ENCODE assay signal across 26 cellular contexts in the genomic region with DNA sequence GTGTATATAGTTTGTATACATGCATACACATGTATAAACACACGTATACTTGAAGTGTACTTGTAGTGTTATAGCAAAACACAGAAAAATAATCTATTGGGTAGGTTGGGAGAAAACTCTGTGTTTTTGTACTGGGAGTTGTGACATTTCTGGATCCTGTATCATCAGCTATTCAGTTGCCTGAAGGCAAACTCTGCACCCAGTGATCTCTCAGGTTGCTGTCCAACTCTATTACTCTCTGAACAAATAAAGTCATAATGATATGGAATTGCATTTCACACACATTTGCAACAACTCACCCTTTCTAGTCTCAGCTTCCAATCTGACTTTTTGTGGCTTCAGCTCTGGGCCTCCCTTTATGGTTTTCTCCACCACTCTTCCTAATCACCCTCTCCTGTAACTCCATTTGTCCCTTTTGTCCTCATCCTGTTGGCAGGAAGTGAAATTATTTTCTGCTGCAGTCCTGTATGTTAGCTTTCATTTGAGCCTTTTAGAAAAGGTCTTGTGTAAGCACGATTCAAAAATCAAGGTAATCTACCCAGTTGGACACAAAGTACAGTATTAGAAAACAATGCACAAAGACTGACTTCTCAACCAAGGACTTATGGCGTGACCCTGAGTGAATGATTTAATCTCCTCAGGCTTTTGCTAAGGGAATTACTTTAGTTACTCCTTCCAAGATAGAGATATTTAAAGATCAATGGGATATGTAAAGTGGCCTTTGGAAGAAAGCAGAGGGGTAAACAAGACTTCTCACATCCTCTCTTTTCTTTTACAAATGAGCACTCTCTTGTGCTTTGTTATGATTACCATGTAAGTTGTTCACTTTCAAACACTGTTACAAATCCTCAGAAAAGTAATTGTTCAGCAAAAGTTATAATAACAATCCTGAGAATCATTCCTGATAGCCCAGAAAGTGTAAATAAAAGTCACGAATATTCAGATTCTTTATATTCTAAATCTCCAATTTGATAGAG.
A peak's percentile ranks its signal among the peaks of the same experiment; 100 is the strongest.
DNase-seq lines count a peak whose midpoint lies in the region; ATAC-seq, FAIRE-seq and TF ChIP-seq lines count a peak whose summit lies in the region.
"Had no signal": no experiment of that assay in that cellular context is flagged by ENCODE, and none has a peak within 500 bp of the region (broad histone marks: within the 10 kb centered on the region; RNA-seq: fewer than 3 reads in every experiment).

No MANE protein-coding gene starts in this region.

- H3K9me3 Mint-ChIP-seq in MCF 10A (ENCODE audit: unreplicated experiment), result no peaks in the 10 kb centered on the region
- H3K9me3 Mint-ChIP-seq: activated B cell treated with CpG ODN at 0.5 μM for 24 hours, mesothelial cell of epicardium, nephron progenitor cell had no signal

- H3K9ac ChIP-seq in mammary epithelial cell (ENCODE audit: insufficient read depth, low read length) (no peak overlapping the region), NT2/D1 (ENCODE audit: insufficient read length, low read depth) (no peak overlapping the region), kidney (ENCODE audit: low read length in 2 of 2) (no peak overlapping the region)

- WGBS in mammary epithelial cell (ENCODE audit: low coverage, missing lambda C conversion rate), result 41% methylated on average over 4 of the region's 4 CpGs

- no peaks in the 10 kb centered on the region for H3K4me1 ChIP-seq in mammary epithelial cell (ENCODE audit: insufficient read depth, low read length)
- H3K4me1 ChIP-seq in NT2/D1 (ENCODE audit: insufficient read depth, insufficient read length), result no peaks in the 10 kb centered on the region
- no peaks in the 10 kb centered on the region for H3K4me1 ChIP-seq in kidney (ENCODE audit: control insufficient read depth in 1 of 2, insufficient read depth in 1 of 2, low read depth in 1 of 2, low read length in 2 of 2)
- H3K4me1 ChIP-seq: A549, esophagus squamous epithelium, heart left ventricle, vagina had no signal

- H3K4me3 ChIP-seq in mammary epithelial cell (replicated peaks in 1 of 3; ENCODE audit: insufficient read depth in 1 of 3, low read depth in 2 of 3, low read length in 3 of 3), result no peak overlapping the region
- no peak overlapping the region for H3K4me3 ChIP-seq in NT2/D1 (ENCODE audit: insufficient read length, low read depth)
- H3K4me3 ChIP-seq in kidney (ENCODE audit: low read length in 2 of 2), result no peak overlapping the region
- H3K4me3 ChIP-seq: A549, esophagus squamous epithelium, heart left ventricle, vagina had no signal

- TF ChIP-seq CTCF in mammary epithelial cell (conservative IDR thresholded peaks at IDR 0.05 in 1 of 2, IDR thresholded peaks at IDR 0.05 in 1 of 2; ENCODE audit: extremely low read depth in 1 of 2, insufficient read depth in 1 of 2, low read depth in 1 of 2, low read length in 2 of 2) (no peak), MCF 10A (IDR thresholded peaks at IDR 0.05; ENCODE audit: unreplicated experiment) (no peak), kidney (IDR thresholded peaks at IDR 0.05; ENCODE audit: borderline replicate concordance, extremely low read depth, insufficient read depth) (no peak)

- H2AFZ ChIP-seq in mammary epithelial cell (ENCODE audit: low read depth, low read length), result no peak overlapping the region

- H3K36me3 ChIP-seq in mammary epithelial cell (ENCODE audit: insufficient read depth, low read length) (no peaks in the 10 kb centered on the region), NT2/D1 (ENCODE audit: insufficient read depth, insufficient read length, low read length) (no peaks in the 10 kb centered on the region), kidney (ENCODE audit: control insufficient read depth in 1 of 2, insufficient read depth in 2 of 2, low read length in 2 of 2) (no peaks in the 10 kb centered on the region)
- H3K36me3 ChIP-seq: esophagus squamous epithelium, heart left ventricle, vagina had no signal

- no TSS peak for BruUV-seq in mammary epithelial cell (replicated peaks; lab: Mats Ljungman, UMichigan)
- BruUV-seq in MCF 10A (replicated peaks; lab: Mats Ljungman, UMichigan), result no TSS peak

- H3K9me3 ChIP-seq in mammary epithelial cell (replicated peaks; ENCODE audit: insufficient read depth, low read length) (no peaks in the 10 kb centered on the region), NT2/D1 (ENCODE audit: insufficient read depth, low read length) (peaks cover 9% of the 10 kb centered on the region; the same call in 1 of the 2 replicates), kidney (ENCODE audit: control insufficient read depth in 1 of 2, low read length in 2 of 2) (no peaks in the 10 kb centered on the region)
- H3K9me3 ChIP-seq: A549, esophagus squamous epithelium, heart left ventricle, vagina had no signal

- H3K79me2 ChIP-seq in mammary epithelial cell (ENCODE audit: insufficient read depth, low read length), result no peaks in the 10 kb centered on the region

- H3K27me3 Mint-ChIP-seq in MCF 10A (ENCODE audit: insufficient read depth, unreplicated experiment), result peaks cover 71% of the 10 kb centered on the region
- H3K27me3 Mint-ChIP-seq: activated B cell treated with CpG ODN at 0.5 μM for 24 hours; activated CD8-positive, alpha-beta T cell treated with anti-CD3 and anti-CD28 coated beads for 36 hours; activated naive CD4-positive, alpha-beta T cell treated with anti-CD3 and anti-CD28 coated beads, Interleukin-2, amount 10 ng/mL, durations not matched to agents 7 days and 5 days; central memory CD8-positive, alpha-beta T cell had no signal

- no peaks in the 10 kb centered on the region for H3K4me1 Mint-ChIP-seq in MCF 10A (ENCODE audit: insufficient read depth, unreplicated experiment)
- H3K4me1 Mint-ChIP-seq: activated B cell treated with CpG ODN at 0.5 μM for 24 hours; activated naive CD4-positive, alpha-beta T cell treated with anti-CD3 and anti-CD28 coated beads, Interleukin-2, amount 10 ng/mL, durations not matched to agents 7 days and 5 days; central memory CD8-positive, alpha-beta T cell had no signal

- peaks cover 6% of the 10 kb centered on the region for H3K36me3 Mint-ChIP-seq in MCF 10A (ENCODE audit: insufficient read depth, unreplicated experiment)
- H3K36me3 Mint-ChIP-seq: activated naive CD4-positive, alpha-beta T cell treated with anti-CD3 and anti-CD28 coated beads, Interleukin-2, amount 10 ng/mL, durations not matched to agents 7 days and 5 days; mesothelial cell of epicardium had no signal

- in situ Hi-C loops in mammary epithelial cell (cut with MboI; ENCODE audit: low sequenced_read_pairs in 2 of 2), result no loop called here

- no peak for ATAC-seq in HG02981 (IDR thresholded peaks at IDR 0.05; ENCODE audit: unreplicated experiment)
- ATAC-seq in HG03521 (IDR thresholded peaks at IDR 0.05; ENCODE audit: unreplicated experiment), result no peak
- ATAC-seq: A549; activated CD8-positive, alpha-beta T cell treated with anti-CD3 and anti-CD28 coated beads for 36 hours; HCT116; heart left ventricle; left cardiac atrium; Panc1 had no signal

- POLR2A ChIA-PET in MCF 10A (lab: Yijun Ruan, JAX), result interaction anchor here (0.7 kb wide), 1 partner anchor 130 kb away, joined by 3 read pairs; no protein-coding TSS in a partner anchor

- no peaks in the 10 kb centered on the region for H4K20me1 ChIP-seq in mammary epithelial cell (ENCODE audit: insufficient read depth, low read length)

- H3K4me3 Mint-ChIP-seq in MCF 10A (ENCODE audit: unreplicated experiment), result no peak overlapping the region
- H3K4me3 Mint-ChIP-seq: activated B cell treated with CpG ODN at 0.5 μM for 24 hours; activated CD8-positive, alpha-beta T cell treated with anti-CD3 and anti-CD28 coated beads for 36 hours; activated naive CD4-positive, alpha-beta T cell treated with anti-CD3 and anti-CD28 coated beads, Interleukin-2, amount 10 ng/mL, durations not matched to agents 7 days and 5 days; central memory CD8-positive, alpha-beta T cell; mesothelial cell of epicardium; nephron progenitor cell had no signal

- intact Hi-C loops in mammary epithelial cell (cut with micrococcal nuclease), result no loop called here
- intact Hi-C loops in MCF 10A (cut with micrococcal nuclease), result no loop called here
- intact Hi-C loops in kidney (cut with DNase I), result no loop called here

- H3K27me3 ChIP-seq in mammary epithelial cell (ENCODE audit: insufficient read depth, low read length) (no peaks in the 10 kb centered on the region), NT2/D1 (ENCODE audit: insufficient read depth, insufficient read length) (no peaks in the 10 kb centered on the region)
- H3K27me3 ChIP-seq: esophagus squamous epithelium, heart left ventricle, vagina had no signal

- H3K27ac Mint-ChIP-seq in MCF 10A (ENCODE audit: low read depth, unreplicated experiment), result no peak overlapping the region
- H3K27ac Mint-ChIP-seq: activated B cell treated with CpG ODN at 0.5 μM for 24 hours; activated CD8-positive, alpha-beta T cell treated with anti-CD3 and anti-CD28 coated beads for 36 hours; activated naive CD4-positive, alpha-beta T cell treated with anti-CD3 and anti-CD28 coated beads, Interleukin-2, amount 10 ng/mL, durations not matched to agents 7 days and 5 days; mesothelial cell of epicardium; nephron progenitor cell had no signal

- CTCF ChIA-PET in mammary epithelial cell (lab: Charles Lee; ENCODE audit: low non-redundant PET) (no interaction called here), MCF 10A (lab: Yijun Ruan, JAX) (interaction anchor here (0.9 kb wide), 1 partner anchor 32 kb away, joined by 3 read pairs; no protein-coding TSS in a partner anchor)

- H3K27ac ChIP-seq in mammary epithelial cell (ENCODE audit: insufficient read depth, low read depth, low read length) (no peak overlapping the region), kidney (ENCODE audit: low read depth in 2 of 2, low read length in 2 of 2) (no peak overlapping the region)
- H3K27ac ChIP-seq: A549, esophagus squamous epithelium, heart left ventricle, vagina had no signal

- dilution Hi-C loops in mammary epithelial cell (cut with HindIII; ENCODE audit: low sequenced_read_pairs), result no loop called here

- no peak overlapping the region for H3K4me2 ChIP-seq in mammary epithelial cell (ENCODE audit: insufficient read depth, low read depth, low read length)
- H3K4me2 ChIP-seq: A549 had no signal

- DNase-seq in mammary epithelial cell (peak; percentile 5), MCF 10A (ENCODE audit: unreplicated experiment) (no peak), NT2/D1 (ENCODE audit: low read depth, low spot score) (peak; percentile 67), iPS DF 4.7 (ENCODE audit: extremely low read depth, low spot score) (peak; percentile 69), kidney (no peak)
- DNase-seq in activated T-cell treated with anti-CD3 and anti-CD28 coated beads, Interleukin-2, amount 50 U/mL, for 1 hour, result no peak
- DNase-seq: activated B cell treated with CpG ODN at 0.5 μM for 24 hours; activated CD8-positive, alpha-beta T cell treated with anti-CD3 and anti-CD28 coated beads for 36 hours; activated naive CD4-positive, alpha-beta T cell treated with anti-CD3 and anti-CD28 coated beads, Interleukin-2, amount 10 ng/mL, durations not matched to agents 7 days and 5 days; activated T-cell treated with anti-CD3 and anti-CD28 coated beads, Interleukin-2, amount 50 U/mL, for 48 hours; anterior cingulate cortex; esophagus squamous epithelium; heart left ventricle; left cardiac atrium; NCI-H146; NCI-H526; nephron progenitor cell; stimulated activated CD8-positive, alpha-beta memory T cell treated with anti-CD3 and anti-CD28 coated beads, Interleukin-4, amount 100 ng/mL, for 48 hours had no signal

- no peak for FAIRE-seq in kidney (lab: Jason Lieb, UNC)
- FAIRE-seq: A549 had no signal

Comparison
In these comparisons a context has a peak if more than half of its experiments do, and no peak if none do; other contexts are left out.
1. DNase-seq: peak in mammary epithelial cell (single experiment), NT2/D1 (single experiment) and iPS DF 4.7 (single experiment); none in MCF 10A (single experiment), activated T-cell treated with anti-CD3 and anti-CD28 coated beads, Interleukin-2, amount 50 U/mL, for 1 hour (single experiment) and kidney (single experiment).